8 cellular contexts compared by ENCODE assay signal in genomic region chr17:36591434-36592315, GRCh38. TPM values are rescaled to one million over a fixed set of nuclear protein-coding genes. Genes with fewer than 3 reads are reported as not detected.
DNase-seq lines count a peak whose midpoint lies in the region; ATAC-seq and TF ChIP-seq lines count a peak whose summit lies in the region.

DHRS11 (plus strand) TSS chr17:36591879; CDS start chr17:36592010, 131 bp downstream.

- DNase-seq in GM06990 (ENCODE audit: extremely low read depth, insufficient read length) (peak; percentile 85), NCI-H1105 (lab: John Stamatoyannopoulos, UW) (peak; percentile 63), amniotic stem cell (lab: John Stamatoyannopoulos, UW) (peak; percentile 59), left ventricle myocardium superior (peak; percentile 94), psoas muscle (peak; percentile 86 to 91), upper lobe of right lung (peak; percentile 92)

- H3K27ac Mint-ChIP-seq in T-helper 1 cell treated with Interleukin-12 subunit alpha and Interleukin-12 subunit beta and Interleukin-4 antibody, amounts not matched to agents 30 μg/mL and 1 μg/mL, for 36 hours = peak within 1 kb of the TSS; percentile 58

- H3K4me3 ChIP-seq in GM06990 (replicated peaks; ENCODE audit: low read depth, low read length) = peak within 1 kb of the TSS; percentile 79
- H3K4me3 ChIP-seq in HEK293 (ENCODE audit: low read depth, low read length) = peak within 1 kb of the TSS; percentile 77
- H3K4me3 ChIP-seq in psoas muscle = peak within 1 kb of the TSS; percentile 98
- peak within 1 kb of the TSS; percentile 88 for H3K4me3 ChIP-seq in upper lobe of right lung

- H3K36me3 ChIP-seq in GM06990 (ENCODE audit: control insufficient read depth, insufficient read depth, low read length) = peaks cover 8% of the 10 kb centered on the region
- H3K36me3 ChIP-seq in HEK293 (ENCODE audit: control insufficient read depth in 2 of 2, insufficient read depth in 1 of 2, low read length in 2 of 2) = peaks cover 23 to 68% of the 10 kb centered on the region in 2 experiments
- H3K36me3 ChIP-seq in psoas muscle (ENCODE audit: insufficient read depth in 1 of 2, low read depth in 1 of 2) = peaks cover 10 to 45% of the 10 kb centered on the region in 2 donors
- H3K36me3 ChIP-seq in upper lobe of right lung = peaks cover 31% of the 10 kb centered on the region

- peak; percentile 98 for ATAC-seq in left ventricle myocardium superior
- peak; percentile 93 to 96 (median 94) for ATAC-seq in psoas muscle
- peak; percentile 98 for ATAC-seq in upper lobe of right lung

- H3K27me3 ChIP-seq in GM06990 (replicated peaks; ENCODE audit: control insufficient read depth, insufficient read depth, low read length) = no peaks in the 10 kb centered on the region
- no peaks in the 10 kb centered on the region for H3K27me3 ChIP-seq in psoas muscle (ENCODE audit: insufficient read depth in 3 of 3, low read length in 2 of 3)
- no peaks in the 10 kb centered on the region for H3K27me3 ChIP-seq in upper lobe of right lung

- peaks cover 16% of the 10 kb centered on the region for H3K36me3 Mint-ChIP-seq in T-helper 1 cell treated with Interleukin-12 subunit alpha and Interleukin-12 subunit beta and Interleukin-4 antibody, amounts not matched to agents 30 μg/mL and 1 μg/mL, for 36 hours (ENCODE audit: low read depth)

- 0 to 1% (median 1%) methylated on average over 34 to 87 of the region's 87 CpGs for WGBS in psoas muscle, 3 donors

- H3K4me1 ChIP-seq in HEK293 (ENCODE audit: control insufficient read depth, insufficient read depth, low read length) = peaks cover 10% of the 10 kb centered on the region; the same call in 1 of the 2 replicates
- H3K4me1 ChIP-seq in psoas muscle = peaks cover 16% of the 10 kb centered on the region
- peaks cover 6% of the 10 kb centered on the region for H3K4me1 ChIP-seq in upper lobe of right lung

- no peaks in the 10 kb centered on the region for H3K27me3 Mint-ChIP-seq in T-helper 1 cell treated with Interleukin-12 subunit alpha and Interleukin-12 subunit beta and Interleukin-4 antibody, amounts not matched to agents 30 μg/mL and 1 μg/mL, for 36 hours (ENCODE audit: low read depth)

- no peaks in the 10 kb centered on the region for H3K9me3 Mint-ChIP-seq in T-helper 1 cell treated with Interleukin-12 subunit alpha and Interleukin-12 subunit beta and Interleukin-4 antibody, amounts not matched to agents 30 μg/mL and 1 μg/mL, for 36 hours

- H3K4me3 Mint-ChIP-seq in T-helper 1 cell treated with Interleukin-12 subunit alpha and Interleukin-12 subunit beta and Interleukin-4 antibody, amounts not matched to agents 30 μg/mL and 1 μg/mL, for 36 hours = peak within 1 kb of the TSS; percentile 69

- H3K4me1 Mint-ChIP-seq in T-helper 1 cell treated with Interleukin-12 subunit alpha and Interleukin-12 subunit beta and Interleukin-4 antibody, amounts not matched to agents 30 μg/mL and 1 μg/mL, for 36 hours (ENCODE audit: low read depth) = peaks cover 23% of the 10 kb centered on the region

- no peaks in the 10 kb centered on the region for H3K9me3 ChIP-seq in HEK293 (ENCODE audit: control insufficient read depth, insufficient read depth, low read depth, low read length)
- no peaks in the 10 kb centered on the region for H3K9me3 ChIP-seq in psoas muscle
- H3K9me3 ChIP-seq in upper lobe of right lung = no peaks in the 10 kb centered on the region

- peak within 1 kb of the TSS; percentile 86 for H3K27ac ChIP-seq in HEK293 (ENCODE audit: extremely low read depth, low read depth, low read length)
- H3K27ac ChIP-seq in psoas muscle = peak within 1 kb of the TSS; percentile 81
- peak within 1 kb of the TSS; percentile 66 for H3K27ac ChIP-seq in upper lobe of right lung

- CTCF ChIA-PET in HEK293 (lab: Yijun Ruan, JAX) = interaction anchor here (0.6 to 3.0 kb wide), 2 partner anchors 9 to 11 kb away, joined by 4 to 32 read pairs; partner anchors contain the start of gene MRM1

- peak; percentile 25 for TF ChIP-seq CTCF in GM06990 (IDR thresholded peaks at IDR 0.05; ENCODE audit: insufficient read depth, low read length, poor library complexity, severe bottlenecking)
- TF ChIP-seq CTCF in HEK293 (tag by site-specific recombination; IDR thresholded peaks at IDR 0.05) = no peak
- TF ChIP-seq CTCF in psoas muscle (IDR thresholded peaks at IDR 0.05) = no peak
- peak; percentile 7 for TF ChIP-seq CTCF in upper lobe of right lung (IDR thresholded peaks at IDR 0.05)

- POLR2A ChIA-PET in HEK293 (lab: Yijun Ruan, JAX) = interaction anchor here (0.6 to 3.4 kb wide), 7 partner anchors 8 to 782 kb away, joined by 3 to 70 read pairs (median 3); partner anchors contain the start of genes GGNBP2, MRM1, MYO19 and PIGW

- intact Hi-C loops in left ventricle myocardium superior (cut with micrococcal nuclease) (no loop called here), psoas muscle (cut with DNase I) (loop anchor here (5.0 kb wide), 3 partner anchors 34 to 104 kb away; partner anchors contain the start of gene ZNHIT3 (in 1 of the 2)), upper lobe of right lung (cut with DNase I) (no loop called here)

TF ChIP-seq in HEK293, 187 proteins besides CTCF, POLR2A, EP300 and RAD21 (continues in another document):
- TF ChIP-seq YY1 (tag by site-specific recombination; IDR thresholded peaks at IDR 0.05) (no peak), WT1 (tag by site-specific recombination; IDR thresholded peaks at IDR 0.05) (0 out of 2 replicates have a peak, but pooled peaks have one; percentile 15), ZNF514 (tag by site-specific recombination; IDR thresholded peaks at IDR 0.05) (no peak), TSHZ1 (tag by site-specific recombination; IDR thresholded peaks at IDR 0.05; ENCODE audit: borderline replicate concordance) (no peak), ZNF660 (tag by site-specific recombination; IDR thresholded peaks at IDR 0.05) (0 out of 2 replicates have a peak, but pooled peaks have one; percentile 44), ZNF600 (tag by site-specific recombination; IDR thresholded peaks at IDR 0.05) (peak; percentile 64; the same call in 1 of the 2 replicates), IKZF3 (tag by site-specific recombination; IDR thresholded peaks at IDR 0.05) (peak; percentile 78), GLIS1 (tag by site-specific recombination; IDR thresholded peaks at IDR 0.05) (peak; percentile 34; the same call in 1 of the 2 replicates), ZBTB26 (tag by site-specific recombination; optimal IDR thresholded peaks at IDR 0.05) (peak; percentile 23), KLF10 (tag by site-specific recombination; IDR thresholded peaks at IDR 0.05) (0 out of 2 replicates have a peak, but pooled peaks have one; percentile 13), ZNF837 (tag by site-specific recombination; IDR thresholded peaks at IDR 0.05) (no peak), ZNF335 (tag by site-specific recombination; conservative IDR thresholded peaks at IDR 0.05) (peak; percentile 40; the same call in 1 of the 2 replicates)
- TF ChIP-seq, protein P1, sequence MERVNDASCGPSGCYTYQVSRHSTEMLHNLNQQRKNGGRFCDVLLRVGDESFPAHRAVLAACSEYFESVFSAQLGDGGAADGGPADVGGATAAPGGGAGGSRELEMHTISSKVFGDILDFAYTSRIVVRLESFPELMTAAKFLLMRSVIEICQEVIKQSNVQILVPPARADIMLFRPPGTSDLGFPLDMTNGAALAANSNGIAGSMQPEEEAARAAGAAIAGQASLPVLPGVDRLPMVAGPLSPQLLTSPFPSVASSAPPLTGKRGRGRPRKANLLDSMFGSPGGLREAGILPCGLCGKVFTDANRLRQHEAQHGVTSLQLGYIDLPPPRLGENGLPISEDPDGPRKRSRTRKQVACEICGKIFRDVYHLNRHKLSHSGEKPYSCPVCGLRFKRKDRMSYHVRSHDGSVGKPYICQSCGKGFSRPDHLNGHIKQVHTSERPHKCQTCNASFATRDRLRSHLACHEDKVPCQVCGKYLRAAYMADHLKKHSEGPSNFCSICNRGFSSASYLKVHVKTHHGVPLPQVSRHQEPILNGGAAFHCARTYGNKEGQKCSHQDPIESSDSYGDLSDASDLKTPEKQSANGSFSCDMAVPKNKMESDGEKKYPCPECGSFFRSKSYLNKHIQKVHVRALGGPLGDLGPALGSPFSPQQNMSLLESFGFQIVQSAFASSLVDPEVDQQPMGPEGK (tag by site-specific recombination; IDR thresholded peaks at IDR 0.05) = 0 out of 2 replicates have a peak, but pooled peaks have one; percentile 36

RNA-seq across cellular contexts. Expression of gene DHRS11, which starts in this region (rescaled TPM):
- total RNA-seq in left ventricle myocardium superior (13.5 TPM), psoas muscle (10 to 100 TPM in 3 of 4 donors, 1 to 10 TPM in 1; 9.4 to 16.0 (median 13.4) TPM), upper lobe of right lung (5.7 TPM)
- 10 to 100 TPM; 12.0 to 20.5 (median 14.5) TPM for polyA plus RNA-seq in psoas muscle

Comparison
In these comparisons a context has a peak if more than half of its experiments do, and no peak if none do; other contexts are left out.
1. Peak in every context shown above with its lines: DNase-seq, ATAC-seq, H3K4me3 ChIP-seq and H3K27ac ChIP-seq.
2. CTCF ChIP-seq: peak in GM06990 (single experiment) and upper lobe of right lung (single experiment); none in HEK293 (single experiment) and psoas muscle (single experiment).
3. intact Hi-C loops: an anchor here in psoas muscle (5.0 kb wide); none called in left ventricle myocardium superior and upper lobe of right lung.